Comparison of ENCODE assay signal across 8 cellular contexts in genomic region chr9:34665109-34665380, GRCh38. TPM values are rescaled to one million over a fixed set of nuclear protein-coding genes. Genes with fewer than 3 reads are reported as not detected.
DNase-seq lines count a peak whose midpoint lies in the region; ATAC-seq and TF ChIP-seq lines count a peak whose summit lies in the region.

No MANE protein-coding gene starts in this region.

- H3K36me3 Mint-ChIP-seq in neural crest cell (ENCODE audit: low read depth) = peaks cover 23% of the 10 kb centered on the region

- H3K9me3 Mint-ChIP-seq in neural crest cell = peaks cover 8% of the 10 kb centered on the region

- TF ChIP-seq CTCF in choroid plexus epithelial cell (conservative IDR thresholded peaks at IDR 0.05; ENCODE audit: low read depth, low read length) (no peak), neural crest cell (conservative IDR thresholded peaks at IDR 0.05) (no peak)

- DNase-seq in choroid plexus epithelial cell (ENCODE audit: low read depth) (no peak), neural crest cell (ENCODE audit: low read depth, low spot score) (no peak), globus pallidus (ENCODE audit: low spot score) (no peak), SIG-M5 treated with dmso at 0.1 percent for 504 hours (lab: John Stamatoyannopoulos, UW; ENCODE audit: unreplicated experiment) (no peak)
- DNase-seq in activated CD8-positive, alpha-beta memory T cell treated with anti-CD3 and anti-CD28 coated beads for 24 hours = no peak

- H3K27me3 Mint-ChIP-seq in neural crest cell (ENCODE audit: low read depth) = no peaks in the 10 kb centered on the region

- ATAC-seq in GM19395 (IDR thresholded peaks at IDR 0.05; ENCODE audit: unreplicated experiment) (peak; percentile 28), HG03442 (IDR thresholded peaks at IDR 0.05; ENCODE audit: unreplicated experiment) (peak; percentile 24), GM18519 (IDR thresholded peaks at IDR 0.05; ENCODE audit: low FRiP score, unreplicated experiment) (no peak)

- peak overlapping the region; percentile 96 for H3K4me3 Mint-ChIP-seq in neural crest cell

- peaks cover 14% of the 10 kb centered on the region for H3K4me1 Mint-ChIP-seq in neural crest cell

- H3K27ac Mint-ChIP-seq in neural crest cell (ENCODE audit: unreplicated experiment) = no peak overlapping the region

- H3K4me3 ChIP-seq in choroid plexus epithelial cell (ENCODE audit: low read depth, low read length) = peak overlapping the region; percentile 72

RNA-seq across cellular contexts. Expression of gene CCL27, which starts 2.6 kb away (rescaled TPM):
- 0.86 TPM in 1 of 2 replicates, not detected in the other for total RNA-seq in neural crest cell

RNA-seq across cellular contexts. Expression of gene IL11RA, which starts 13.1 kb away (rescaled TPM):
- total RNA-seq in neural crest cell = 15.4 and 18.0 TPM in 2 replicates

RNA-seq across cellular contexts. Expression of gene GALT, which starts 18.6 kb away (rescaled TPM):
- total RNA-seq in neural crest cell = 51.8 and 58.0 TPM in 2 replicates

RNA-seq across cellular contexts. Expression of gene CCL19, which starts 26.0 kb away (rescaled TPM):
- not detected in 2 replicates for total RNA-seq in neural crest cell

RNA-seq across cellular contexts. Expression of gene SIGMAR1, which starts 27.5 kb away (rescaled TPM):
- 107 and 108 TPM in 2 replicates for total RNA-seq in neural crest cell
